Comparison of ENCODE assay signal across 9 cellular contexts in genomic region chr12:49109631-49110172, GRCh38. TPM values are rescaled to one million over a fixed set of nuclear protein-coding genes. Genes with fewer than 3 reads are reported as not detected.
A peak's percentile ranks its signal among the peaks of the same experiment; 100 is the strongest.
DNase-seq lines count a peak whose midpoint lies in the region; ATAC-seq, FAIRE-seq and TF ChIP-seq lines count a peak whose summit lies in the region.
"Had no signal": no experiment of that assay in that cellular context is flagged by ENCODE, and none has a peak within 500 bp of the region (broad histone marks: within the 10 kb centered on the region; RNA-seq: fewer than 3 reads in every experiment).

No MANE protein-coding gene starts in this region.

- TF ChIP-seq CTCF in astrocyte (IDR thresholded peaks at IDR 0.05; ENCODE audit: insufficient read depth, low read depth, low read length), result no peak

- H3K79me2 ChIP-seq in astrocyte (ENCODE audit: insufficient read depth, low read length), result peaks cover 51% of the 10 kb centered on the region

- H3K9me3 Mint-ChIP-seq in astrocyte (ENCODE audit: unreplicated experiment), result peaks cover 4% of the 10 kb centered on the region

- no peak for ATAC-seq in GM18517 (IDR thresholded peaks at IDR 0.05; ENCODE audit: unreplicated experiment)
- ATAC-seq in GM18873 (IDR thresholded peaks at IDR 0.05; ENCODE audit: low FRiP score, unreplicated experiment), result no peak

- peak overlapping the region; percentile 78 for H3K4me3 ChIP-seq in astrocyte (ENCODE audit: insufficient read depth, low read depth, low read length)

- peak overlapping the region; percentile 94 for H3K27ac Mint-ChIP-seq in astrocyte (ENCODE audit: unreplicated experiment)

- H3K9ac ChIP-seq in astrocyte (ENCODE audit: low read length), result peak overlapping the region; percentile 95

- H3K4me1 ChIP-seq in astrocyte (ENCODE audit: insufficient read depth, low read length), result peaks cover 21% of the 10 kb centered on the region

- peaks cover 47% of the 10 kb centered on the region for H4K20me1 ChIP-seq in astrocyte (ENCODE audit: insufficient read depth, low read length)

- H2AFZ ChIP-seq in astrocyte (ENCODE audit: low read depth, low read length), result no peak overlapping the region

- H3K36me3 Mint-ChIP-seq in astrocyte (ENCODE audit: low read depth, unreplicated experiment), result peaks cover 17% of the 10 kb centered on the region

- H3K9me3 ChIP-seq in astrocyte (ENCODE audit: insufficient read depth, low read depth, low read length), result no peaks in the 10 kb centered on the region

- H3K36me3 ChIP-seq in astrocyte (ENCODE audit: insufficient read depth, low read length), result no peaks in the 10 kb centered on the region

- H3K4me2 ChIP-seq in astrocyte (ENCODE audit: low read length), result peak overlapping the region; percentile 92

- no peak for FAIRE-seq in astrocyte (lab: Jason Lieb, UNC)

- no peaks in the 10 kb centered on the region for H3K27me3 ChIP-seq in astrocyte (ENCODE audit: insufficient read depth, low read length)
- H3K27me3 ChIP-seq in layer of hippocampus (ENCODE audit: control insufficient read depth, insufficient read depth, low read length), result no peaks in the 10 kb centered on the region

- peak overlapping the region; percentile 97 for H3K4me3 Mint-ChIP-seq in astrocyte (ENCODE audit: unreplicated experiment)

- no peak overlapping the region for H3K27ac ChIP-seq in astrocyte (ENCODE audit: low read depth, low read length)
- peak overlapping the region; percentile 73 for H3K27ac ChIP-seq in layer of hippocampus (ENCODE audit: low read depth, low read length)
- peak overlapping the region; percentile 51 for H3K27ac ChIP-seq in temporal lobe (ENCODE audit: low read depth, low read length)

- H3K27me3 Mint-ChIP-seq in astrocyte (ENCODE audit: low read depth, unreplicated experiment), result no peaks in the 10 kb centered on the region

- DNase-seq in NCI-H748 (lab: John Stamatoyannopoulos, UW; ENCODE audit: unreplicated experiment) (peak; percentile 27), NCI-H748 treated with DMSO at 0.1 percent for 48 hours (lab: John Stamatoyannopoulos, UW) (no peak), astrocyte (ENCODE audit: low read depth) (no peak), HT-29 (ENCODE audit: low spot score) (no peak)
- DNase-seq: stimulated activated CD4-positive, alpha-beta T cell treated with anti-CD3 and anti-CD28 coated beads, Interleukin-1b, Interleukin-23, amount 100 ng/mL, for 48 hours had no signal

- H3K4me1 Mint-ChIP-seq in astrocyte (ENCODE audit: low read depth, unreplicated experiment), result peaks cover 12% of the 10 kb centered on the region

RNA-seq across cellular contexts. Expression of gene LMBR1L, which starts 0.9 kb away (rescaled TPM):
- total RNA-seq in astrocyte (58.7 and 61.0 TPM in 2 replicates), temporal lobe (59.5 TPM)
- 16.1 and 24.6 TPM in 2 replicates for total RNA-seq in HT-29 (2014; rRNA removed; shearing (Covaris generic))

RNA-seq across cellular contexts. Expression of gene DHH, which starts 15.1 kb away (rescaled TPM):
- 0.05 and 0.16 TPM in 2 replicates for total RNA-seq in astrocyte
- under 0.01 TPM for total RNA-seq in temporal lobe
- 0.28 TPM in 1 of 2 replicates, not detected in the other for total RNA-seq in HT-29 (2014; rRNA removed; shearing (Covaris generic))

RNA-seq across cellular contexts. Expression of gene TUBA1B, which starts 21.5 kb away (rescaled TPM):
- total RNA-seq in astrocyte, result 811 and 939 TPM in 2 replicates
- 782 TPM for total RNA-seq in temporal lobe
- total RNA-seq in HT-29 (2014; rRNA removed; shearing (Covaris generic)), result 2,713 and 2,908 TPM in 2 replicates

RNA-seq across cellular contexts. Expression of gene RHEBL1, which starts 39.9 kb away (rescaled TPM):
- 1.3 and 1.9 TPM in 2 replicates for total RNA-seq in astrocyte
- 0.49 TPM for total RNA-seq in temporal lobe
- 1.4 and 1.7 TPM in 2 replicates for total RNA-seq in HT-29 (2014; rRNA removed; shearing (Covaris generic))

RNA-seq across cellular contexts. Expression of gene KMT2D, which starts 49.1 kb away (rescaled TPM):
- total RNA-seq in astrocyte (81.7 and 86.9 TPM in 2 replicates), temporal lobe (38.4 TPM)
- 28.3 and 32.4 TPM in 2 replicates for total RNA-seq in HT-29 (2014; rRNA removed; shearing (Covaris generic))
